Comparison of ENCODE assay signal across 8 cellular contexts in the genomic region with DNA sequence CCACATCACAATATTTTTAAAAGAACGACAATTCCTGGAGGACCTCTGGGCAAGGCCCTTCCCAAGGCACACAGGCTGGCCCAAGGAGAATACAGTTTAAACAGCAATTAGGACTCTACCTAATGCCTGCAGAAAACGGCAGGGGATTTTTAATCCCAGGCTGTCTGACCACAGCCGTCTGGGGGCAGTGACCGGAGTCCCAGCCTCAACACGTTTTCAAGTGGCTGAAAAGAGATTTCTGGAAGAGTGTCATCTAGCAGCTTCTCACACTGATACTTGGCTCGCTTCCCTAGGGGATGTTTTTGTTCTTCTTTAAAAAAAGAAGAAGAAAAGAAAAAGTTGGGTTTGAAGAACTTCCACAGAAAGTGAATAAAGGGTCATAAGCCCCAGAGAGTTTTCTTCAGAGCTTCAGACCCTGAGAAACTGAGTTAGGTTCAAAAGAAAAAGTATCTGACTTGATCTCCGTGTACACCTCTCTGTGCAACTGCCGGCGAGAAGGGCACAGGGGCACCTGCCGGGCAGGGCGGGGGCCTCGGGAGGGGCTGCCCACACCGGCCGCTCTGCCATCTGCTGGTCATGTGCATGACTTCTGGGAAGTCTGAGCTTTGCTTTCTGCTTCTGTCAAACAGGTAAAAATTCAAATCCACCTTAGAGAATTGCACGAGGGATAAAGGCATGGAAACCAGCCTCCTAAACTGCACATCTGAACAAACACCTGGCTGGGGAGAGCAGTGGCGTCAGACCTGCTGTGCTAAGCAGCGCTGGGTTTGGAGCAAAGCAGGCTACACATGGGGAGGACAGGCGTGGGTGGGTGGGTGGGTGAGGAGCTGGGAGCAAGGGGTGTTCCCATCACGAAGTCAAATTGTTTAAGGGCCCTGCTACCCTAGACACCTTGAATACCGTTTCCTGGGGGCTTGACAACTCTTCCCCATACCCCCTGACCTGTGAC. TPM values are rescaled to one million over a fixed set of nuclear protein-coding genes. Genes with fewer than 3 reads are reported as not detected.
DNase-seq lines count a peak whose midpoint lies in the region; ATAC-seq and TF ChIP-seq lines count a peak whose summit lies in the region.

No MANE protein-coding gene starts in this region.

- CTCF ChIA-PET in CD4-positive, alpha-beta memory T cell (lab: Charles Lee; ENCODE audit: partially characterized antibody) = interaction anchor here (0.9 to 3.7 kb wide), 11 partner anchors 9 to 899 kb away, joined by 3 to 22 read pairs (median 3); no protein-coding TSS in a partner anchor
- CTCF ChIA-PET in T-cell (lab: Charles Lee) = interaction anchor here (0.8 to 1.5 kb wide), 7 partner anchors 33 to 289 kb away, joined by 3 to 5 read pairs (median 4); partner anchors contain the start of gene RRBP1 (in 1 of the 2)

- 59 to 71% (median 65%) methylated on average over 20 of the region's 20 CpGs for WGBS in psoas muscle, 3 donors

- peak overlapping the region in 4 of 7 donors; percentile 25 to 84 (median 62) for H3K27ac Mint-ChIP-seq in CD4-positive, alpha-beta memory T cell
- H3K27ac Mint-ChIP-seq in T-cell (no peak overlapping the region), glutamatergic neuron (ENCODE audit: unreplicated experiment) (no peak overlapping the region)

- no peaks in the 10 kb centered on the region for H3K9me3 Mint-ChIP-seq in CD4-positive, alpha-beta memory T cell
- H3K9me3 Mint-ChIP-seq in T-cell (no peaks in the 10 kb centered on the region), glutamatergic neuron (ENCODE audit: unreplicated experiment) (peaks cover 3% of the 10 kb centered on the region)

- POLR2A ChIA-PET in CD4-positive, alpha-beta memory T cell (lab: Charles Lee; ENCODE audit: partially characterized antibody) = interaction anchor here (1.2 kb wide), 1 partner anchor 79 kb away, joined by 3 read pairs; the partner anchor contains the start of gene DSTN
- POLR2A ChIA-PET in T-cell (lab: Charles Lee) = no interaction called here

- H3K27me3 Mint-ChIP-seq in CD4-positive, alpha-beta memory T cell = no peaks in the 10 kb centered on the region
- H3K27me3 Mint-ChIP-seq in T-cell = no peaks in the 10 kb centered on the region
- peaks cover 1% of the 10 kb centered on the region for H3K27me3 Mint-ChIP-seq in glutamatergic neuron (ENCODE audit: unreplicated experiment)

- TF ChIP-seq CTCF in fibroblast of mammary gland (conservative IDR thresholded peaks at IDR 0.05; ENCODE audit: control insufficient read depth, insufficient read depth, low read depth, low read length) = peak; percentile 19
- peak; percentile 38 for TF ChIP-seq CTCF in psoas muscle (IDR thresholded peaks at IDR 0.05)
- TF ChIP-seq CTCF in glutamatergic neuron (IDR thresholded peaks at IDR 0.05; ENCODE audit: partially characterized antibody, unreplicated experiment) = no peak

- DNase-seq in CD4-positive, alpha-beta memory T cell = peak in 4 of 5 donors; percentile 17 to 24 (median 20)
- DNase-seq in T-cell (peak in 24 of 34 experiments; percentile 8 to 48 (median 24)), fibroblast of mammary gland (ENCODE audit: low read depth) (no peak), psoas muscle (peak in 1 of 2 donors; percentile 40), glutamatergic neuron (no peak)

- intact Hi-C loops in CD4-positive, alpha-beta memory T cell (cut with micrococcal nuclease) = loop anchor here (1.0 kb wide), 1 partner anchor 112 kb away; no protein-coding TSS in a partner anchor
- intact Hi-C loops in psoas muscle (cut with DNase I) = no loop called here

- H3K9me3 ChIP-seq in CD4-positive, alpha-beta memory T cell (ENCODE audit: control insufficient read depth in 1 of 2, low read length in 2 of 2) = no peaks in the 10 kb centered on the region
- H3K9me3 ChIP-seq in psoas muscle = no peaks in the 10 kb centered on the region

- ATAC-seq in HG03432 (IDR thresholded peaks at IDR 0.05; ENCODE audit: unreplicated experiment) = peak; percentile 55
- peak in 3 of 4 experiments; percentile 51 to 80 (median 58) for ATAC-seq in T-cell (replicated peaks in 1 of 4)
- no peak for ATAC-seq in psoas muscle
- no peak for ATAC-seq in GM21423 (IDR thresholded peaks at IDR 0.05; ENCODE audit: unreplicated experiment)
- ATAC-seq in HG03108 (IDR thresholded peaks at IDR 0.05; ENCODE audit: unreplicated experiment) = no peak

- H3K27ac ChIP-seq in CD4-positive, alpha-beta memory T cell (ENCODE audit: low read depth, low read length) = no peak overlapping the region
- H3K27ac ChIP-seq in psoas muscle = no peak overlapping the region

- H3K27me3 ChIP-seq in CD4-positive, alpha-beta memory T cell (ENCODE audit: insufficient read depth, low read length) = no peaks in the 10 kb centered on the region
- H3K27me3 ChIP-seq in psoas muscle (ENCODE audit: insufficient read depth in 3 of 3, low read length in 2 of 3) = no peaks in the 10 kb centered on the region

- peaks cover 0 to 2% of the 10 kb centered on the region in 2 donors for H3K36me3 Mint-ChIP-seq in CD4-positive, alpha-beta memory T cell
- H3K36me3 Mint-ChIP-seq in T-cell (peaks cover 1% of the 10 kb centered on the region), glutamatergic neuron (ENCODE audit: unreplicated experiment) (no peaks in the 10 kb centered on the region)

- no peak overlapping the region for H3K4me3 Mint-ChIP-seq in CD4-positive, alpha-beta memory T cell
- H3K4me3 Mint-ChIP-seq in T-cell (no peak overlapping the region), glutamatergic neuron (ENCODE audit: unreplicated experiment) (no peak overlapping the region)

- H3K36me3 ChIP-seq in CD4-positive, alpha-beta memory T cell (ENCODE audit: insufficient read depth, low read length) = no peaks in the 10 kb centered on the region
- H3K36me3 ChIP-seq in psoas muscle (ENCODE audit: insufficient read depth in 1 of 2, low read depth in 1 of 2) = no peaks in the 10 kb centered on the region

- H3K4me1 Mint-ChIP-seq in CD4-positive, alpha-beta memory T cell = peaks cover 2 to 8% (median 4%) of the 10 kb centered on the region in 4 donors
- H3K4me1 Mint-ChIP-seq in T-cell (peaks cover 4 to 25% (median 10%) of the 10 kb centered on the region in 3 donors), glutamatergic neuron (ENCODE audit: low read depth, unreplicated experiment) (peaks cover 45% of the 10 kb centered on the region)

- H3K4me3 ChIP-seq in CD4-positive, alpha-beta memory T cell (ENCODE audit: low read length in 2 of 2) = no peak overlapping the region
- H3K4me3 ChIP-seq in fibroblast of mammary gland (ENCODE audit: control insufficient read depth, low read depth, low read length) = no peak overlapping the region
- H3K4me3 ChIP-seq in psoas muscle = no peak overlapping the region

- H3K4me1 ChIP-seq in CD4-positive, alpha-beta memory T cell (ENCODE audit: insufficient read depth, low read length) = no peaks in the 10 kb centered on the region
- peaks cover 65% of the 10 kb centered on the region for H3K4me1 ChIP-seq in psoas muscle

RNA-seq across cellular contexts. Expression of gene RRBP1, which starts 33.0 kb away (rescaled TPM):
- 10 to 100 TPM; 28.0 to 33.7 TPM for total RNA-seq in CD4-positive, alpha-beta memory T cell
- 10 to 100 TPM in 1 of 2 donors, under 1 TPM in 1; 0.63 to 13.9 TPM for polyA plus RNA-seq in CD4-positive, alpha-beta memory T cell
- total RNA-seq in T-cell = 10 to 100 TPM; 26.3 to 32.4 (median 30.1) TPM
- 10 to 100 TPM; 21.1 to 40.8 (median 22.6) TPM for total RNA-seq in psoas muscle
- 10 to 100 TPM; 14.2 to 30.3 (median 19.1) TPM for polyA plus RNA-seq in psoas muscle
- 63.3 TPM for total RNA-seq in glutamatergic neuron (ENCODE audit: unreplicated experiment)

RNA-seq across cellular contexts. Expression of gene BANF2, which starts 50.7 kb away (rescaled TPM):
- total RNA-seq in CD4-positive, alpha-beta memory T cell = not detected
- not detected for polyA plus RNA-seq in CD4-positive, alpha-beta memory T cell
- total RNA-seq in T-cell (not detected), psoas muscle (not detected), glutamatergic neuron (ENCODE audit: unreplicated experiment) (not detected)
- polyA plus RNA-seq in psoas muscle = not detected

Comparison
In these comparisons a context has a peak if more than half of its experiments do, and no peak if none do; other contexts are left out.
1. DNase-seq: peak in CD4-positive, alpha-beta memory T cell (4 of 5) and T-cell (24 of 34); none in fibroblast of mammary gland (single experiment) and glutamatergic neuron (single experiment).
2. H3K27ac Mint-ChIP-seq: peak in CD4-positive, alpha-beta memory T cell (4 of 7); none in T-cell (0 of 2) and glutamatergic neuron (single experiment).
3. ATAC-seq: peak in HG03432 (single experiment) and T-cell (3 of 4); none in psoas muscle (0 of 4), GM21423 (single experiment) and HG03108 (single experiment).